ENCODE assay signal across 1 cellular context in genomic region chr5:81171769-81172168, GRCh38.
TF ChIP-seq lines count a peak whose summit lies in the region.

No MANE protein-coding gene starts in this region.

TF ChIP-seq in HEK293, 187 proteins besides CTCF, POLR2A, EP300 and RAD21 (continued from another document):
- TF ChIP-seq PATZ1 (tag by site-specific recombination; IDR thresholded peaks at IDR 0.05) (no peak), KLF1 (tag by site-specific recombination; IDR thresholded peaks at IDR 0.05) (peak; percentile 23; the same call in 1 of the 2 replicates), ZXDB (tag by site-specific recombination; IDR thresholded peaks at IDR 0.05) (peak; percentile 53), OSR2 (tag by site-specific recombination; IDR thresholded peaks at IDR 0.05) (peak; percentile 71), ZNF560 (tag by site-specific recombination; IDR thresholded peaks at IDR 0.05; ENCODE audit: borderline replicate concordance) (no peak), ZNF26 (tag by site-specific recombination; IDR thresholded peaks at IDR 0.05) (no peak), PRDM6 (tag by site-specific recombination; IDR thresholded peaks at IDR 0.05) (peak; percentile 58), ZNF549 (tag by site-specific recombination; IDR thresholded peaks at IDR 0.05) (peak; percentile 70), BCL11A (tag by site-specific recombination; IDR thresholded peaks at IDR 0.05; ENCODE audit: low read depth) (peak; percentile 27; the same call in 1 of the 2 replicates), ZBTB44 (tag by site-specific recombination; IDR thresholded peaks at IDR 0.05) (peak; percentile 94), SP7 (tag by site-specific recombination; IDR thresholded peaks at IDR 0.05) (peak; percentile 99), ZIC2 (tag by site-specific recombination; IDR thresholded peaks at IDR 0.05) (peak; percentile 78), FEZF1 (tag by site-specific recombination; IDR thresholded peaks at IDR 0.05) (peak; percentile 69), ZNF266 (tag by site-specific recombination; IDR thresholded peaks at IDR 0.05; ENCODE audit: low read depth) (no peak), IKZF3 (tag by site-specific recombination; IDR thresholded peaks at IDR 0.05) (peak; percentile 87), ZNF280C (tag by site-specific recombination; IDR thresholded peaks at IDR 0.05) (no peak), SCRT2 (tag by site-specific recombination; IDR thresholded peaks at IDR 0.05) (peak; percentile 99)
